ENCODE assay signal across 8 cellular contexts in the genomic region with DNA sequence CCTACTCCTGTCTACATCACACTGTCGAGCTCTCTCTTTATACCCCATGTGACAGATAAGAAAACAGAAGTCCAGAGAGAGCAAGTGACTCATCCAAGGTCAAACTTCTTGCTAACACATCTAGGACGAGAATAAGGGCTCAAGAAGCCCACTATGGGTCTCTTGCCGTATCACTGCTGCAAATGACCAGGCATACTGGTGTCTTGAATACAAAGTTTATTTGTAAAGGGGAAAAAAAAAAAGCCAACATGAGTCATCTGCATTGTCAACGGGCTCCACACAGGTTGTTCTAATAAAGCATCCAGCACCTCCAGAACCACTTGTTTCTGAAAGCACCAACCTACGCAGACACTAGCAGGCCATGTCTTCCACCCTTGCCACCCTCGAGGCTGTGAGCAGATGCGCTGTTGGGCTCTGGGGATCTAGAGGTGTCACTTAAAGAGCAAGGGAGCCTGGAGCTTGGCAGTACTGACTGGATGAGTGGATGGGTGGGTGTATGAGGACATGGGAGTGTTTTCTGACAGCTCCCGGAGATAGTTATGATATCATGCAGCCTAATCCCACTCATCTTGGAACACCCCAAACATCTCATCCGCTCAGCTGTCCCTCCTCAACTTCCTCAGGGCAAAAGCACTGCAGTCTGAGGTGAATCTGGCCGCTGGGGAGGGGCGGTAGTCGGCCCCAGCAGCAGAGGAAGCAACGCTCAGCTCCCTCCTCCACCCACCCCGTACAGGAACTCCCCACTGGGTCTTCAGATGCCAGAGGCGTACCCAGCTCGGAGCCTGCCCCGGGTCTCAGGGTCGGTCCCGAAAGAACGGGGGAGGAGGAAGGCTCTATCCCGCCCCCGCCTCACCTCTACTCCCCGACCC. TPM values are rescaled to one million over a fixed set of nuclear protein-coding genes. Genes with fewer than 3 reads are reported as not detected.
DNase-seq lines count a peak whose midpoint lies in the region; ATAC-seq and TF ChIP-seq lines count a peak whose summit lies in the region.

No MANE protein-coding gene starts in this region.

- no peaks in the 10 kb centered on the region for H3K9me3 ChIP-seq in iPS-18a (ENCODE audit: control insufficient read depth, low read depth, low read length)
- no peaks in the 10 kb centered on the region for H3K9me3 ChIP-seq in gastrocnemius medialis

- DNase-seq in EL, result peak; percentile 68
- DNase-seq in HS-5 (ENCODE audit: low read depth), result peak; percentile 49
- peak; percentile 59 for DNase-seq in SKM-1 treated with dmso at 0.1 percent for 144 hours (lab: John Stamatoyannopoulos, UW; ENCODE audit: unreplicated experiment)
- peak; percentile 74 for DNase-seq in astrocyte of the spinal cord (ENCODE audit: low read depth, low spot score)
- peak in 1 of 2 donors; percentile 23 for DNase-seq in gastrocnemius medialis
- DNase-seq in NCI-H187 treated with DMSO at 0.1 percent for 48 hours (lab: John Stamatoyannopoulos, UW), result no peak

- H3K27ac ChIP-seq in iPS-18a (ENCODE audit: low read length) (no peak overlapping the region), gastrocnemius medialis (peak overlapping the region; percentile 69 to 77 (median 74))

- peak; percentile 55 for ATAC-seq in GM21447 (IDR thresholded peaks at IDR 0.05; ENCODE audit: unreplicated experiment)
- peak; percentile 37 to 60 for ATAC-seq in gastrocnemius medialis

- in situ Hi-C loops in astrocyte of the spinal cord (cut with HindIII; ENCODE audit: low sequenced_read_pairs) (no loop called here), gastrocnemius medialis (cut with MboI; ENCODE audit: low sequenced_read_pairs in 4 of 4) (loop anchor here (5.0 to 10.0 kb wide), 3 partner anchors 113 to 307 kb away; no protein-coding TSS in a partner anchor)

- H3K27me3 ChIP-seq in iPS-18a (ENCODE audit: control insufficient read depth, insufficient read depth, low read length) (no peaks in the 10 kb centered on the region), gastrocnemius medialis (no peaks in the 10 kb centered on the region)

- no peak for TF ChIP-seq POLR2A in gastrocnemius medialis (IDR thresholded peaks at IDR 0.05)

- H3K4me3 ChIP-seq in astrocyte of the spinal cord (ENCODE audit: low read depth, low read length) (peak overlapping the region; percentile 67), iPS-18a (ENCODE audit: low read length) (peak overlapping the region; percentile 66), gastrocnemius medialis (peak overlapping the region; percentile 62 to 83 (median 72))

- H3K4me1 ChIP-seq in iPS-18a (ENCODE audit: control insufficient read depth, low read depth, low read length) (peaks cover 38% of the 10 kb centered on the region), gastrocnemius medialis (peaks cover 18 to 22% of the 10 kb centered on the region in 2 donors)

- H3K36me3 ChIP-seq in iPS-18a (ENCODE audit: control insufficient read depth, low read depth, low read length) (no peaks in the 10 kb centered on the region), gastrocnemius medialis (no peaks in the 10 kb centered on the region)

- intact Hi-C loops in gastrocnemius medialis (cut with DNase I; ENCODE audit: low total_unique reads), result loop anchor here (2.0 to 10.0 kb wide), 2 partner anchors 17 to 137 kb away; no protein-coding TSS in a partner anchor

- TF ChIP-seq CTCF in astrocyte of the spinal cord (IDR thresholded peaks at IDR 0.05; ENCODE audit: low read depth, low read length), result no peak
- no peak for TF ChIP-seq CTCF in gastrocnemius medialis (IDR thresholded peaks at IDR 0.05 in 4 of 5, conservative IDR thresholded peaks at IDR 0.05 in 1 of 5)

- peak overlapping the region; percentile 67 for H3K9ac ChIP-seq in iPS-18a (ENCODE audit: low read length)

RNA-seq across cellular contexts. Expression of a gene that starts 1.1 kb away (rescaled TPM):
- 10 to 100 TPM in 2 of 4 donors, 1 to 10 TPM in 2; 3.1 to 18.1 (median 10.2) TPM for total RNA-seq in gastrocnemius medialis
